In genomic region chr1:45800899-45801298, GRCh38 we compare ENCODE assay signal across 19 cellular contexts. TPM values are rescaled to one million over a fixed set of nuclear protein-coding genes. Genes with fewer than 3 reads are reported as not detected.
A peak's percentile ranks its signal among the peaks of the same experiment; 100 is the strongest.
DNase-seq lines count a peak whose midpoint lies in the region; ATAC-seq and TF ChIP-seq lines count a peak whose summit lies in the region.
"Had no signal": no experiment of that assay in that cellular context is flagged by ENCODE, and none has a peak within 500 bp of the region (broad histone marks: within the 10 kb centered on the region; RNA-seq: fewer than 3 reads in every experiment).

No MANE protein-coding gene starts in this region.

- H3K9me2 ChIP-seq in Karpas-422 (replicated peaks; ENCODE audit: insufficient read depth, low read length) = no peaks in the 10 kb centered on the region

- H3K79me2 ChIP-seq in Karpas-422 (ENCODE audit: low read length) = peaks cover 21% of the 10 kb centered on the region

- no peak overlapping the region for H3K4me2 ChIP-seq in Karpas-422 (ENCODE audit: low read depth, low read length, poor library complexity, severe bottlenecking)
- H3K4me2 ChIP-seq: BLaER1, GM23338 had no signal

- H4K20me1 ChIP-seq in Karpas-422 (ENCODE audit: insufficient read depth, low read depth, low read length) = no peaks in the 10 kb centered on the region

- no peaks in the 10 kb centered on the region for H3K27me3 Mint-ChIP-seq in natural killer cell (ENCODE audit: low read depth in 2 of 2)
- no peaks in the 10 kb centered on the region for H3K27me3 Mint-ChIP-seq in natural killer cell treated with Interleukin-12 subunit alpha and Interleukin-12 subunit beta and Interleukin-15 and Interleukin-18, amount 100 ng/mL, for 72 hours
- no peaks in the 10 kb centered on the region for H3K27me3 Mint-ChIP-seq in neural crest cell (ENCODE audit: low read depth)
- no peaks in the 10 kb centered on the region for H3K27me3 Mint-ChIP-seq in type B pancreatic cell

- H3K36me3 Mint-ChIP-seq in natural killer cell (no peaks in the 10 kb centered on the region), neural crest cell (ENCODE audit: low read depth) (no peaks in the 10 kb centered on the region), type B pancreatic cell (no peaks in the 10 kb centered on the region)
- H3K36me3 Mint-ChIP-seq in natural killer cell treated with Interleukin-12 subunit alpha and Interleukin-12 subunit beta and Interleukin-15 and Interleukin-18, amount 100 ng/mL, for 72 hours = peaks cover 7% of the 10 kb centered on the region
- H3K36me3 Mint-ChIP-seq: CD14-positive monocyte had no signal

- H3K9me3 Mint-ChIP-seq in natural killer cell (no peaks in the 10 kb centered on the region), neural crest cell (no peaks in the 10 kb centered on the region), type B pancreatic cell (no peaks in the 10 kb centered on the region)
- no peaks in the 10 kb centered on the region for H3K9me3 Mint-ChIP-seq in natural killer cell treated with Interleukin-12 subunit alpha and Interleukin-12 subunit beta and Interleukin-15 and Interleukin-18, amount 100 ng/mL, for 72 hours
- H3K9me3 Mint-ChIP-seq: CD14-positive monocyte; CD8-positive, alpha-beta memory T cell; GM23338 had no signal

- H3K27me3 ChIP-seq in Karpas-422 (ENCODE audit: low read length) = no peaks in the 10 kb centered on the region
- H3K27me3 ChIP-seq: BLaER1 had no signal

- H3K36me3 ChIP-seq in Karpas-422 (ENCODE audit: insufficient read depth, low read length) = peaks cover 2% of the 10 kb centered on the region; the same call in 1 of the 2 replicates
- H3K36me3 ChIP-seq: BLaER1 had no signal

- H3K4me3 ChIP-seq in Karpas-422 (ENCODE audit: low read length) = no peak overlapping the region
- H3K4me3 ChIP-seq: BLaER1, GM23338 had no signal

- no peaks in the 10 kb centered on the region for H3K9me3 ChIP-seq in Karpas-422 (ENCODE audit: low read length)
- H3K9me3 ChIP-seq: BLaER1 had no signal

- DNase-seq in natural killer cell = no peak
- DNase-seq in natural killer cell treated with Interleukin-12 subunit alpha and Interleukin-12 subunit beta and Interleukin-15 and Interleukin-18, amount 100 ng/mL, for 72 hours (ENCODE audit: low spot score) = no peak
- no peak for DNase-seq in Karpas-422
- DNase-seq in neural crest cell (ENCODE audit: low read depth, low spot score) = no peak
- DNase-seq in type B pancreatic cell (ENCODE audit: extremely low spot score, unreplicated experiment) = no peak
- no peak for DNase-seq in NCI-H2171 treated with DMSO at 0.1 percent for 48 hours (lab: John Stamatoyannopoulos, UW)
- no peak for DNase-seq in SIG-M5 (lab: John Stamatoyannopoulos, UW)
- DNase-seq: 8988T; CD8-positive, alpha-beta memory T cell; COR-L47; DMS 273 treated with DMSO at 0.1 percent for 48 hours; DMS53; HCEC 1CT; IMR-90; KBM-7 had no signal

- 0 out of 2 replicates have a peak overlapping the region, but pooled peaks have one; percentile 9 for H2AFZ ChIP-seq in Karpas-422 (ENCODE audit: low read length)
- H2AFZ ChIP-seq: GM23338 had no signal

- intact Hi-C loops in natural killer cell (cut with micrococcal nuclease) = loop anchor here (5.0 kb wide), 1 partner anchor 114 kb away; the partner anchor contains the start of genes GPBP1L1 and TMEM69

- no peak overlapping the region for H3K27ac ChIP-seq in Karpas-422 (ENCODE audit: low read length)
- H3K27ac ChIP-seq: BLaER1 had no signal

- H3K4me3 Mint-ChIP-seq in natural killer cell = peak overlapping the region; percentile 17
- H3K4me3 Mint-ChIP-seq in natural killer cell treated with Interleukin-12 subunit alpha and Interleukin-12 subunit beta and Interleukin-15 and Interleukin-18, amount 100 ng/mL, for 72 hours = no peak overlapping the region
- H3K4me3 Mint-ChIP-seq in neural crest cell = peak overlapping the region; percentile 41
- H3K4me3 Mint-ChIP-seq in type B pancreatic cell = peak overlapping the region; percentile 38
- H3K4me3 Mint-ChIP-seq: CD14-positive monocyte, GM23338 had no signal

- no peak for ATAC-seq in natural killer cell
- no peak for ATAC-seq in natural killer cell treated with Interleukin-12 subunit alpha and Interleukin-12 subunit beta and Interleukin-15 and Interleukin-18, amount 100 ng/mL, for 72 hours
- ATAC-seq in HG03378 (IDR thresholded peaks at IDR 0.05; ENCODE audit: unreplicated experiment) = no peak
- ATAC-seq: GM23338 had no signal

- H3K9ac ChIP-seq in Karpas-422 (ENCODE audit: low read length) = no peak overlapping the region
- H3K9ac ChIP-seq: BLaER1 had no signal

- H3K27ac Mint-ChIP-seq in natural killer cell = no peak overlapping the region
- no peak overlapping the region for H3K27ac Mint-ChIP-seq in natural killer cell treated with Interleukin-12 subunit alpha and Interleukin-12 subunit beta and Interleukin-15 and Interleukin-18, amount 100 ng/mL, for 72 hours
- no peak overlapping the region for H3K27ac Mint-ChIP-seq in neural crest cell (ENCODE audit: unreplicated experiment)
- no peak overlapping the region for H3K27ac Mint-ChIP-seq in type B pancreatic cell
- H3K27ac Mint-ChIP-seq: CD14-positive monocyte, GM23338 had no signal

- peaks cover 27% of the 10 kb centered on the region for H3K4me1 ChIP-seq in Karpas-422 (ENCODE audit: low read length)

- H3K4me1 Mint-ChIP-seq in natural killer cell (peaks cover 16 to 27% of the 10 kb centered on the region in 2 donors), neural crest cell (peaks cover 38% of the 10 kb centered on the region), type B pancreatic cell (ENCODE audit: unreplicated experiment) (peaks cover 17% of the 10 kb centered on the region)
- H3K4me1 Mint-ChIP-seq in natural killer cell treated with Interleukin-12 subunit alpha and Interleukin-12 subunit beta and Interleukin-15 and Interleukin-18, amount 100 ng/mL, for 72 hours (ENCODE audit: low read depth in 2 of 2) = peaks cover 29 to 34% of the 10 kb centered on the region in 2 donors

- TF ChIP-seq CTCF in natural killer cell (IDR thresholded peaks at IDR 0.05) (no peak), neural crest cell (conservative IDR thresholded peaks at IDR 0.05) (no peak), type B pancreatic cell (conservative IDR thresholded peaks at IDR 0.05) (no peak)

RNA-seq across cellular contexts. Expression of gene MAST2, which starts 2.5 kb away (rescaled TPM):
- total RNA-seq in natural killer cell (10 to 100 TPM; 25.3 to 28.6 (median 27.9) TPM), neural crest cell (45.2 and 47.6 TPM in 2 replicates), type B pancreatic cell (ENCODE audit: low replicate concordance) (25.1 and 38.1 TPM in 2 replicates)
- total RNA-seq in natural killer cell treated with Interleukin-12 subunit alpha and Interleukin-12 subunit beta and Interleukin-15 and Interleukin-18, amount 100 ng/mL, for 72 hours = 10 to 100 TPM; 31.8 to 73.2 TPM
- 49.5 and 52.8 TPM in 2 replicates for total RNA-seq in Karpas-422 (2014; rRNA removed; shearing (Covaris generic); ENCODE audit: low replicate concordance)

RNA-seq across cellular contexts. Expression of gene IPP, which starts 50.4 kb away (rescaled TPM):
- total RNA-seq in natural killer cell = 10 to 100 TPM; 15.3 to 20.8 (median 19.1) TPM
- 10 to 100 TPM; 16.2 to 16.5 TPM for total RNA-seq in natural killer cell treated with Interleukin-12 subunit alpha and Interleukin-12 subunit beta and Interleukin-15 and Interleukin-18, amount 100 ng/mL, for 72 hours
- total RNA-seq in Karpas-422 (2014; rRNA removed; shearing (Covaris generic); ENCODE audit: low replicate concordance) = 5.3 and 8.2 TPM in 2 replicates
- 16.8 and 18.8 TPM in 2 replicates for total RNA-seq in neural crest cell
- 18.2 and 21.0 TPM in 2 replicates for total RNA-seq in type B pancreatic cell (ENCODE audit: low replicate concordance)
